In the genomic region with DNA sequence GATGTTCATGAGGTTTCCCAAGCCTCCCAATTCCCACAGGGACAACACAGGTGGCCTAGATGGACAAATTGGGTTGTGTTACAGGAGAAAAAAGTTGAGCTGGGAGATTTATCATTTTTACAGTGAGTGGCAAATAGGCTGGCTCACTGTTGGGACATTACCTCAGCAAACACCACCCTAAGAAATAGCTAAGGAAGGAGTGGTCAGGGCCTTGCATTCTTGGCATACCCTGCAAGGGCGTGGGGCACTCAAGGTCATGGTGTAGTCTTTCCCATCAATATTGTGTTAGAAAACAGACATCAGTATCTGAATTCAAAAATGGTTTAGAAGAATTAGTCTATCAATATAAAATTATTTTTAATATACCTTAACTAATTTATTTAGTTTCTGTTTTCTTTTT, we compare ENCODE assay signal across 12 cellular contexts. TPM values are rescaled to one million over a fixed set of nuclear protein-coding genes. Genes with fewer than 3 reads are reported as not detected.
DNase-seq lines count a peak whose midpoint lies in the region; ATAC-seq, FAIRE-seq and TF ChIP-seq lines count a peak whose summit lies in the region.
"Had no signal": no experiment of that assay in that cellular context is flagged by ENCODE, and none has a peak within 500 bp of the region (broad histone marks: within the 10 kb centered on the region; RNA-seq: fewer than 3 reads in every experiment).

No MANE protein-coding gene starts in this region.

- TF ChIP-seq CTCF in H1 (IDR thresholded peaks at IDR 0.05; ENCODE audit: control extremely low read depth in 1 of 3, insufficient read depth in 1 of 3, low read depth in 1 of 3, low read length in 3 of 3) = no peak
- no peak for TF ChIP-seq CTCF in mucosa of descending colon (IDR thresholded peaks at IDR 0.05)

- no peak overlapping the region for H2BK120ac ChIP-seq in H1 (replicated peaks; ENCODE audit: low read depth, low read length)

- H3K36me3 ChIP-seq in H1 (ENCODE audit: control insufficient read depth in 2 of 4, insufficient read depth in 4 of 4, low read length in 3 of 4) (no peaks in the 10 kb centered on the region), mucosa of descending colon (ENCODE audit: low read depth) (no peaks in the 10 kb centered on the region)
- H3K36me3 ChIP-seq: WERI-Rb-1 had no signal

- H3K27me3 ChIP-seq in H1 (replicated peaks in 1 of 4; ENCODE audit: control insufficient read depth in 3 of 4, extremely low read depth in 1 of 4, insufficient read depth in 3 of 4, low read length in 3 of 4) = no peaks in the 10 kb centered on the region

- H3K79me1 ChIP-seq in H1 (ENCODE audit: low read depth, low read length) = no peaks in the 10 kb centered on the region

- FAIRE-seq in H1 (lab: Jason Lieb, UNC) = no peak

- no peak overlapping the region for H4K91ac ChIP-seq in H1 (replicated peaks; ENCODE audit: insufficient read length, low read length)

- no peaks in the 10 kb centered on the region for H3K23me2 ChIP-seq in H1 (ENCODE audit: low read depth, low read length)

- no peak overlapping the region for H3K4me2 ChIP-seq in H1 (ENCODE audit: insufficient read depth in 1 of 2, low read depth in 2 of 2, low read length in 2 of 2)

- no peak overlapping the region for H2BK15ac ChIP-seq in H1 (ENCODE audit: low read length)

- ATAC-seq in mucosa of descending colon (peak; percentile 38), HG03378 (IDR thresholded peaks at IDR 0.05; ENCODE audit: unreplicated experiment) (no peak), HG03565 (IDR thresholded peaks at IDR 0.05; ENCODE audit: unreplicated experiment) (no peak)

- no peak for TF ChIP-seq POLR2A in H1 (IDR thresholded peaks at IDR 0.05; ENCODE audit: control extremely low read depth in 1 of 2, low read depth in 2 of 2, low read length in 2 of 2)

- no peak overlapping the region for H3K56ac ChIP-seq in H1 (replicated peaks; ENCODE audit: insufficient read length, low read depth, low read length)

- H2AK5ac ChIP-seq in H1 (ENCODE audit: low read depth, low read length) = no peak overlapping the region

- H3K4ac ChIP-seq in H1 (replicated peaks; ENCODE audit: insufficient read length, low read depth, low read length) = no peak overlapping the region

- no peak overlapping the region for H3K27ac ChIP-seq in H1 (ENCODE audit: low read depth, low read length)
- H3K27ac ChIP-seq: parathyroid adenoma, WERI-Rb-1 had no signal

- H3K4me1 ChIP-seq in H1 (replicated peaks in 1 of 4; ENCODE audit: control insufficient read depth in 3 of 4, insufficient read depth in 4 of 4, low read length in 3 of 4) (no peaks in the 10 kb centered on the region), mucosa of descending colon (ENCODE audit: low read depth) (no peaks in the 10 kb centered on the region)
- H3K4me1 ChIP-seq: parathyroid adenoma had no signal

- H4K20me1 ChIP-seq in H1 (replicated peaks in 1 of 2; ENCODE audit: control insufficient read depth in 1 of 2, insufficient read depth in 2 of 2, low read length in 2 of 2) = no peaks in the 10 kb centered on the region

- WGBS in H1 (ENCODE audit: extremely low coverage in 1 of 2, insufficient coverage in 1 of 2, insufficient read length in 1 of 2, insufficient replicate concordance in 2 of 2, low coverage in 1 of 2, low lambda C conversion rate in 2 of 2, missing lambda C conversion rate in 1 of 2), 2 experiments = 94% methylated on average over 1 of the region's 1 CpG; no CpG with 5 or more reads in 1 of the 2 experiments

- no peak overlapping the region for H3K4me3 ChIP-seq in H1 (ENCODE audit: extremely low read depth in 1 of 4, insufficient read depth in 2 of 4, low read depth in 3 of 4, low read length in 4 of 4)
- no peak overlapping the region for H3K4me3 ChIP-seq in mucosa of descending colon

- DNase-seq in Caki2 (ENCODE audit: low read depth) = peak; percentile 64
- no peak for DNase-seq in H1 (ENCODE audit: low read depth in 1 of 2, low spot score in 2 of 2)
- DNase-seq in mucosa of descending colon = peak in 1 of 3 donors; percentile 6
- DNase-seq in NCI-H1694 (lab: John Stamatoyannopoulos, UW) = no peak
- no peak for DNase-seq in mesenteric fat pad (ENCODE audit: low spot score)
- DNase-seq: NCI-H1105, OCI-M1, WERI-Rb-1 had no signal

- CTCF ChIA-PET in H1 (lab: Charles Lee; ENCODE audit: partially characterized antibody) = interaction anchor here (0.9 kb wide), 1 partner anchor 23 kb away, joined by 3 read pairs; no protein-coding TSS in a partner anchor

- in situ Hi-C loops in Caki2 (cut with HindIII; ENCODE audit: low pct_unique_long_range_greater_than_20kb, low sequenced_read_pairs) = no loop called here

- no peak overlapping the region for H3K18ac ChIP-seq in H1 (ENCODE audit: extremely low read depth, low read length)

- no peak overlapping the region for H3K23ac ChIP-seq in H1 (ENCODE audit: insufficient read length)

- no peak overlapping the region for H2BK20ac ChIP-seq in H1 (ENCODE audit: low read length)

- TF ChIP-seq EP300 in Ishikawa (IDR thresholded peaks at IDR 0.05; ENCODE audit: borderline replicate concordance) (peak; percentile 92), H1 (IDR thresholded peaks at IDR 0.05; ENCODE audit: borderline replicate concordance in 1 of 2, low read depth in 2 of 2, low read length in 2 of 2) (no peak)

- H3K9me3 ChIP-seq in H1 (ENCODE audit: insufficient read depth in 2 of 2, low read depth in 1 of 2, low read length in 1 of 2) (peaks cover 2 to 3% of the 10 kb centered on the region in 2 experiments; a peak in 1 of 4 replicates), mucosa of descending colon (no peaks in the 10 kb centered on the region)

- TF ChIP-seq RAD21 in Ishikawa (IDR thresholded peaks at IDR 0.05; ENCODE audit: low read depth) (peak; percentile 26; the same call in 1 of the 2 replicates), H1 (IDR thresholded peaks at IDR 0.05 in 1 of 2, conservative IDR thresholded peaks at IDR 0.05 in 1 of 2; ENCODE audit: low read depth in 2 of 2, low read length in 2 of 2) (no peak)

- no peak overlapping the region for H4K8ac ChIP-seq in H1 (ENCODE audit: extremely low read depth, insufficient read depth, low read length)

- no peak overlapping the region for H2BK5ac ChIP-seq in H1 (ENCODE audit: low read depth, low read length)

- no peak overlapping the region for H3K9ac ChIP-seq in H1 (replicated peaks in 1 of 4; ENCODE audit: extremely low read depth in 1 of 4, low read depth in 3 of 4, low read length in 3 of 4)
- H3K9ac ChIP-seq: parathyroid adenoma had no signal

- H3K79me2 ChIP-seq in H1 (ENCODE audit: control insufficient read depth in 1 of 2, insufficient read depth in 2 of 2, low read length in 2 of 2) = no peaks in the 10 kb centered on the region
- H3K79me2 ChIP-seq: parathyroid adenoma had no signal

- H3K14ac ChIP-seq in H1 (ENCODE audit: insufficient read length) = no peak overlapping the region

- POLR2A ChIA-PET in H1 (lab: Charles Lee; ENCODE audit: partially characterized antibody) = interaction anchor here (1.1 to 1.2 kb wide), 2 partner anchors 17 to 22 kb away, joined by 3 read pairs; no protein-coding TSS in a partner anchor

- no peak overlapping the region for H2AFZ ChIP-seq in H1 (ENCODE audit: low read length)
- H2AFZ ChIP-seq: parathyroid adenoma had no signal

- H2BK12ac ChIP-seq in H1 (ENCODE audit: low read depth, low read length) = no peak overlapping the region

- H4K5ac ChIP-seq in H1 (ENCODE audit: insufficient read length, low read depth, low read length) = no peak overlapping the region

- intact Hi-C loops in mucosa of descending colon (cut with DNase I, micrococcal nuclease) = no loop called here

TF ChIP-seq in Ishikawa, 13 proteins besides CTCF, POLR2A, EP300 and RAD21:
- TF ChIP-seq ZBTB7A (IDR thresholded peaks at IDR 0.05; ENCODE audit: low read depth) (no peak), FOXM1 (IDR thresholded peaks at IDR 0.05; ENCODE audit: borderline replicate concordance, low read depth) (peak; percentile 86), CEBPB (IDR thresholded peaks at IDR 0.05) (peak; percentile 66), TEAD4 (IDR thresholded peaks at IDR 0.05) (peak; percentile 100), TCF12 (IDR thresholded peaks at IDR 0.05; ENCODE audit: low read depth) (peak; percentile 92), NFIC (IDR thresholded peaks at IDR 0.05) (peak; percentile 58)

TF ChIP-seq in H1, 55 proteins besides CTCF, POLR2A, EP300 and RAD21:
- TF ChIP-seq CBX8 (IDR thresholded peaks at IDR 0.05; ENCODE audit: borderline replicate concordance, low read depth, low read length) (no peak), PHF8 (conservative IDR thresholded peaks at IDR 0.05; ENCODE audit: low read depth, low read length) (no peak), TEAD4 (IDR thresholded peaks at IDR 0.05; ENCODE audit: low read depth, low read length) (peak; percentile 92), CHD2 (IDR thresholded peaks at IDR 0.05; ENCODE audit: low read length) (no peak), SP1 (IDR thresholded peaks at IDR 0.05; ENCODE audit: low read depth, low read length) (0 out of 2 replicates have a peak, but pooled peaks have one; percentile 12), POU5F1 (IDR thresholded peaks at IDR 0.05; ENCODE audit: low read depth, low read length) (no peak), CBX5 (IDR thresholded peaks at IDR 0.05; ENCODE audit: low read depth, low read length) (no peak), NRF1 (IDR thresholded peaks at IDR 0.05; ENCODE audit: low read depth, low read length) (no peak)
- TF ChIP-seq, protein P1, sequence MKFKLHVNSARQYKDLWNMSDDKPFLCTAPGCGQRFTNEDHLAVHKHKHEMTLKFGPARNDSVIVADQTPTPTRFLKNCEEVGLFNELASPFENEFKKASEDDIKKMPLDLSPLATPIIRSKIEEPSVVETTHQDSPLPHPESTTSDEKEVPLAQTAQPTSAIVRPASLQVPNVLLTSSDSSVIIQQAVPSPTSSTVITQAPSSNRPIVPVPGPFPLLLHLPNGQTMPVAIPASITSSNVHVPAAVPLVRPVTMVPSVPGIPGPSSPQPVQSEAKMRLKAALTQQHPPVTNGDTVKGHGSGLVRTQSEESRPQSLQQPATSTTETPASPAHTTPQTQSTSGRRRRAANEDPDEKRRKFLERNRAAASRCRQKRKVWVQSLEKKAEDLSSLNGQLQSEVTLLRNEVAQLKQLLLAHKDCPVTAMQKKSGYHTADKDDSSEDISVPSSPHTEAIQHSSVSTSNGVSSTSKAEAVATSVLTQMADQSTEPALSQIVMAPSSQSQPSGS (IDR thresholded peaks at IDR 0.05; ENCODE audit: low read length) = no peak

RNA-seq across cellular contexts. Expression of a gene that starts 23.4 kb away (rescaled TPM):
- 1.7 and 16.7 TPM in 2 replicates for total RNA-seq in Caki2 (2014; rRNA removed; shearing (Covaris generic); ENCODE audit: low replicate concordance)
- total RNA-seq in H1 (2021; fragmentation: NEBNext Ultra II Directional; extraction: Animal tissue kit (Norgen Biotek cat#: 25700)) = 6.4 and 8.8 TPM in 2 replicates
- polyA plus RNA-seq in H1 (2011; rRNA removed) = 0.91 and 2.2 TPM in 2 replicates
- polyA plus RNA-seq in H1 (2011; cell fraction: cytosol; rRNA removed) = 3.1 TPM
- 3.1 TPM for polyA plus RNA-seq in H1 (2011; cell fraction: nucleus; rRNA removed)
- polyA plus RNA-seq in H1 (2012, experiment 1 of 2) = 2.6 to 3.1 TPM (median 2.8 TPM) in 4 replicates
- 0.07 TPM for polyA plus RNA-seq in H1 (2012, experiment 2 of 2)
- polyA plus RNA-seq in H1 (2013, experiment 1 of 2) = 6.0 TPM
- polyA plus RNA-seq in H1 (2013, experiment 2 of 2) = 4.6 TPM
- polyA minus RNA-seq in H1 (2011; rRNA and poly(A)+ RNA removed) = 14.9 and 25.2 TPM in 2 replicates
- 7.8 TPM for polyA minus RNA-seq in H1 (2011; cell fraction: cytosol; rRNA and poly(A)+ RNA removed)
- 29.9 TPM for polyA minus RNA-seq in H1 (2011; cell fraction: nucleus; rRNA and poly(A)+ RNA removed)
- total RNA-seq in mucosa of descending colon (10 to 100 TPM in 2 of 3 donors, 1 to 10 TPM in 1; 8.5 to 21.6 (median 13.6) TPM), mesenteric fat pad (18.1 TPM)
